In the genomic region with DNA sequence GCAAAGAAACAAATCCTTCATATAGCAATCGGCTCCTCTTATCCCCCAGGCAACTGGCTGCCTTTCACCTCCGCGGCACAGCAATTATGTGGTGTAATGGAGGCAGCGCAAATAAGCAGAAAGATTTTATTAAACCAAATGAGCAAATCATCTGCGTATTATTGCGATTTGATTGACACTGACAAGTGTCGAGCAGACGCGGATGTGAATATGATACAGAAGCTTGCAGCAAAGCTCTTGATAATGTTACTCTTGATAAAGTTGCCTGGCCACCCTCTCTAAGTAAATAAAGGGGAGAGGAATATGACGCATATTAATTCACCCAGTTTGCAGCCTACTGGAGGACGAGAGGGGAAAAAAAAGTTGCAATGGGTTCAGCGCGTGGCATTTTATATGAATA, we compare ENCODE assay signal across 2 cellular contexts.
TF ChIP-seq lines count a peak whose summit lies in the region.

No MANE protein-coding gene starts in this region.

TF ChIP-seq in HEK293T, 16 proteins besides CTCF, POLR2A, EP300 and RAD21 (continued from another document):
- TF ChIP-seq LEF1 (IDR thresholded peaks at IDR 0.05; ENCODE audit: borderline replicate concordance): no peak

TF ChIP-seq in K562, 482 proteins besides CTCF, POLR2A, EP300 and RAD21:
- TF ChIP-seq, protein P1, sequence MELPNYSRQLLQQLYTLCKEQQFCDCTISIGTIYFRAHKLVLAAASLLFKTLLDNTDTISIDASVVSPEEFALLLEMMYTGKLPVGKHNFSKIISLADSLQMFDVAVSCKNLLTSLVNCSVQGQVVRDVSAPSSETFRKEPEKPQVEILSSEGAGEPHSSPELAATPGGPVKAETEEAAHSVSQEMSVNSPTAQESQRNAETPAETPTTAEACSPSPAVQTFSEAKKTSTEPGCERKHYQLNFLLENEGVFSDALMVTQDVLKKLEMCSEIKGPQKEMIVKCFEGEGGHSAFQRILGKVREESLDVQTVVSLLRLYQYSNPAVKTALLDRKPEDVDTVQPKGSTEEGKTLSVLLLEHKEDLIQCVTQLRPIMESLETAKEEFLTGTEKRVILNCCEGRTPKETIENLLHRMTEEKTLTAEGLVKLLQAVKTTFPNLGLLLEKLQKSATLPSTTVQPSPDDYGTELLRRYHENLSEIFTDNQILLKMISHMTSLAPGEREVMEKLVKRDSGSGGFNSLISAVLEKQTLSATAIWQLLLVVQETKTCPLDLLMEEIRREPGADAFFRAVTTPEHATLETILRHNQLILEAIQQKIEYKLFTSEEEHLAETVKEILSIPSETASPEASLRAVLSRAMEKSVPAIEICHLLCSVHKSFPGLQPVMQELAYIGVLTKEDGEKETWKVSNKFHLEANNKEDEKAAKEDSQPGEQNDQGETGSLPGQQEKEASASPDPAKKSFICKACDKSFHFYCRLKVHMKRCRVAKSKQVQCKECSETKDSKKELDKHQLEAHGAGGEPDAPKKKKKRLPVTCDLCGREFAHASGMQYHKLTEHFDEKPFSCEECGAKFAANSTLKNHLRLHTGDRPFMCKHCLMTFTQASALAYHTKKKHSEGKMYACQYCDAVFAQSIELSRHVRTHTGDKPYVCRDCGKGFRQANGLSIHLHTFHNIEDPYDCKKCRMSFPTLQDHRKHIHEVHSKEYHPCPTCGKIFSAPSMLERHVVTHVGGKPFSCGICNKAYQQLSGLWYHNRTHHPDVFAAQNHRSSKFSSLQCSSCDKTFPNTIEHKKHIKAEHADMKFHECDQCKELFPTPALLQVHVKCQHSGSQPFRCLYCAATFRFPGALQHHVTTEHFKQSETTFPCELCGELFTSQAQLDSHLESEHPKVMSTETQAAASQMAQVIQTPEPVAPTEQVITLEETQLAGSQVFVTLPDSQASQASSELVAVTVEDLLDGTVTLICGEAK (IDR thresholded peaks at IDR 0.05): no peak
- TF ChIP-seq, protein P1 (CRISPR knock-in tag; IDR thresholded peaks at IDR 0.05): no peak
- TF ChIP-seq, protein P2, sequence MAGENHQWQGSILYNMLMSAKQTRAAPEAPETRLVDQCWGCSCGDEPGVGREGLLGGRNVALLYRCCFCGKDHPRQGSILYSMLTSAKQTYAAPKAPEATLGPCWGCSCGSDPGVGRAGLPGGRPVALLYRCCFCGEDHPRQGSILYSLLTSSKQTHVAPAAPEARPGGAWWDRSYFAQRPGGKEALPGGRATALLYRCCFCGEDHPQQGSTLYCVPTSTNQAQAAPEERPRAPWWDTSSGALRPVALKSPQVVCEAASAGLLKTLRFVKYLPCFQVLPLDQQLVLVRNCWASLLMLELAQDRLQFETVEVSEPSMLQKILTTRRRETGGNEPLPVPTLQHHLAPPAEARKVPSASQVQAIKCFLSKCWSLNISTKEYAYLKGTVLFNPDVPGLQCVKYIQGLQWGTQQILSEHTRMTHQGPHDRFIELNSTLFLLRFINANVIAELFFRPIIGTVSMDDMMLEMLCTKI (IDR thresholded peaks at IDR 0.05; ENCODE audit: partially characterized antibody): no peak
- TF ChIP-seq ZNF586 (CRISPR knock-in tag; conservative IDR thresholded peaks at IDR 0.05) (no peak), TBL1XR1 (IDR thresholded peaks at IDR 0.05; ENCODE audit: low read length in 2 of 2) (no peak), FOXA3 (CRISPR knock-in tag; conservative IDR thresholded peaks at IDR 0.05 in 1 of 2, IDR thresholded peaks at IDR 0.05 in 1 of 2) (peak in 1 of 2 experiments; percentile 56; a peak in 2 of 4 replicates), TAL1 (IDR thresholded peaks at IDR 0.05) (no peak), ZBTB17 (CRISPR knock-in tag; IDR thresholded peaks at IDR 0.05) (no peak), BRD4 (IDR thresholded peaks at IDR 0.05) (no peak), RUNX1 (IDR thresholded peaks at IDR 0.05; ENCODE audit: low read depth) (no peak), ZNF644 (tag; IDR thresholded peaks at IDR 0.05; ENCODE audit: low read depth) (no peak), HDAC8 (tag; IDR thresholded peaks at IDR 0.05) (no peak)
- TF ChIP-seq, protein P3, sequence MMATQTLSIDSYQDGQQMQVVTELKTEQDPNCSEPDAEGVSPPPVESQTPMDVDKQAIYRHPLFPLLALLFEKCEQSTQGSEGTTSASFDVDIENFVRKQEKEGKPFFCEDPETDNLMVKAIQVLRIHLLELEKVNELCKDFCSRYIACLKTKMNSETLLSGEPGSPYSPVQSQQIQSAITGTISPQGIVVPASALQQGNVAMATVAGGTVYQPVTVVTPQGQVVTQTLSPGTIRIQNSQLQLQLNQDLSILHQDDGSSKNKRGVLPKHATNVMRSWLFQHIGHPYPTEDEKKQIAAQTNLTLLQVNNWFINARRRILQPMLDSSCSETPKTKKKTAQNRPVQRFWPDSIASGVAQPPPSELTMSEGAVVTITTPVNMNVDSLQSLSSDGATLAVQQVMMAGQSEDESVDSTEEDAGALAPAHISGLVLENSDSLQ (IDR thresholded peaks at IDR 0.05): peak; percentile 46; the same call in 1 of the 2 replicates
- TF ChIP-seq, protein P4, sequence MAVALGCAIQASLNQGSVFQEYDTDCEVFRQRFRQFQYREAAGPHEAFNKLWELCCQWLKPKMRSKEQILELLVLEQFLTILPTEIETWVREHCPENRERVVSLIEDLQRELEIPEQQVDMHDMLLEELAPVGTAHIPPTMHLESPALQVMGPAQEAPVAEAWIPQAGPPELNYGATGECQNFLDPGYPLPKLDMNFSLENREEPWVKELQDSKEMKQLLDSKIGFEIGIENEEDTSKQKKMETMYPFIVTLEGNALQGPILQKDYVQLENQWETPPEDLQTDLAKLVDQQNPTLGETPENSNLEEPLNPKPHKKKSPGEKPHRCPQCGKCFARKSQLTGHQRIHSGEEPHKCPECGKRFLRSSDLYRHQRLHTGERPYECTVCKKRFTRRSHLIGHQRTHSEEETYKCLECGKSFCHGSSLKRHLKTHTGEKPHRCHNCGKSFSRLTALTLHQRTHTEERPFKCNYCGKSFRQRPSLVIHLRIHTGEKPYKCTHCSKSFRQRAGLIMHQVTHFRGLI (CRISPR knock-in tag; IDR thresholded peaks at IDR 0.05): no peak
- TF ChIP-seq, protein P5, sequence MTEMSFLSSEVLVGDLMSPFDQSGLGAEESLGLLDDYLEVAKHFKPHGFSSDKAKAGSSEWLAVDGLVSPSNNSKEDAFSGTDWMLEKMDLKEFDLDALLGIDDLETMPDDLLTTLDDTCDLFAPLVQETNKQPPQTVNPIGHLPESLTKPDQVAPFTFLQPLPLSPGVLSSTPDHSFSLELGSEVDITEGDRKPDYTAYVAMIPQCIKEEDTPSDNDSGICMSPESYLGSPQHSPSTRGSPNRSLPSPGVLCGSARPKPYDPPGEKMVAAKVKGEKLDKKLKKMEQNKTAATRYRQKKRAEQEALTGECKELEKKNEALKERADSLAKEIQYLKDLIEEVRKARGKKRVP (CRISPR knock-in tag; IDR thresholded peaks at IDR 0.05): no peak
- TF ChIP-seq, protein P6, sequence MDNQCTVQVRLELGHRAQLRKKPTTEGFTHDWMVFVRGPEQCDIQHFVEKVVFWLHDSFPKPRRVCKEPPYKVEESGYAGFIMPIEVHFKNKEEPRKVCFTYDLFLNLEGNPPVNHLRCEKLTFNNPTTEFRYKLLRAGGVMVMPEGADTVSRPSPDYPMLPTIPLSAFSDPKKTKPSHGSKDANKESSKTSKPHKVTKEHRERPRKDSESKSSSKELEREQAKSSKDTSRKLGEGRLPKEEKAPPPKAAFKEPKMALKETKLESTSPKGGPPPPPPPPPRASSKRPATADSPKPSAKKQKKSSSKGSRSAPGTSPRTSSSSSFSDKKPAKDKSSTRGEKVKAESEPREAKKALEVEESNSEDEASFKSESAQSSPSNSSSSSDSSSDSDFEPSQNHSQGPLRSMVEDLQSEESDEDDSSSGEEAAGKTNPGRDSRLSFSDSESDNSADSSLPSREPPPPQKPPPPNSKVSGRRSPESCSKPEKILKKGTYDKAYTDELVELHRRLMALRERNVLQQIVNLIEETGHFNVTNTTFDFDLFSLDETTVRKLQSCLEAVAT (IDR thresholded peaks at IDR 0.05): no peak
- TF ChIP-seq, protein P7, sequence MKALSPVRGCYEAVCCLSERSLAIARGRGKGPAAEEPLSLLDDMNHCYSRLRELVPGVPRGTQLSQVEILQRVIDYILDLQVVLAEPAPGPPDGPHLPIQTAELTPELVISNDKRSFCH (CRISPR knock-in tag; IDR thresholded peaks at IDR 0.05): no peak
- TF ChIP-seq, protein P7 (tag; IDR thresholded peaks at IDR 0.05): no peak
